Comparison of ENCODE assay signal across 25 cellular contexts in the genomic region with DNA sequence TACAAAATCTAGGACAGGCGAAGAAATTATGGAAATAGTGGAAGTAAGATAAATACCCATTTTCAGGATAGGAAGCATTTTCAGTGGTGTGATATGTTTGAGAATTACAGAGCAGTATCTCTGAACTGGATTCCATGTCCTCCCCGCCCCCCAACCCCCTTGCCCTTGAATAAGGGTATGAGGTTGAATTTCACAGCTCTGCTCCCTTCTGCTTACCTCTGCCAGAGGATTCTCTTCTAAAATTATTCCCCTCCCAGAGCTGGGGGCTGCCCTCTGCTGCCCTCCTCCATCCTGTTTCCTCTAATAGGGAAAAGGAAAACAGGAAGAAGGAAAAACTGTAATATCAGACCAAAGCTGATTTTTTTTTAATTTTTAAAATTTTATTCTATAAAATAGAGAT. TPM values are rescaled to one million over a fixed set of nuclear protein-coding genes. Genes with fewer than 3 reads are reported as not detected.
DNase-seq lines count a peak whose midpoint lies in the region; ATAC-seq lines count a peak whose summit lies in the region.
"Had no signal": no experiment of that assay in that cellular context is flagged by ENCODE, and none has a peak within 500 bp of the region (broad histone marks: within the 10 kb centered on the region; RNA-seq: fewer than 3 reads in every experiment).

No MANE protein-coding gene starts in this region.

- no peaks in the 10 kb centered on the region for H3K27me3 Mint-ChIP-seq in T-helper 17 cell
- H3K27me3 Mint-ChIP-seq in dendritic cell treated with granulocyte-macrophage colony-stimulating factor and Interleukin-4, amounts not matched to agents 40 ng/mL and 50 ng/mL, for 4 days: no peaks in the 10 kb centered on the region
- H3K27me3 Mint-ChIP-seq in stimulated activated naive B cell treated with anti-CD40 and anti-IgM and Interleukin-4, amounts not matched to agents 10 μg/mL and 1 μg/mL and 100 μg/mL, for 72 hours: no peaks in the 10 kb centered on the region

- H3K27ac ChIP-seq in skeletal muscle tissue (ENCODE audit: low read depth, low read length): peak overlapping the region; percentile 54
- H3K27ac ChIP-seq: brain microvascular endothelial cell, epithelial cell of prostate, lower lobe of right lung, SJCRH30 had no signal

- no peaks in the 10 kb centered on the region for H3K9me3 Mint-ChIP-seq in dendritic cell treated with granulocyte-macrophage colony-stimulating factor and Interleukin-4, amounts not matched to agents 40 ng/mL and 50 ng/mL, for 4 days
- H3K9me3 Mint-ChIP-seq in stimulated activated naive B cell treated with anti-CD40 and anti-IgM and Interleukin-4, amounts not matched to agents 10 μg/mL and 1 μg/mL and 100 μg/mL, for 72 hours: peaks cover 0 to 1% of the 10 kb centered on the region in 2 donors

- intact Hi-C loops in Right ventricle myocardium superior (cut with DNase I): loop anchor here (5.0 kb wide), 1 partner anchor 301 kb away; no protein-coding TSS in a partner anchor
- intact Hi-C loops in cardiac septum (cut with DNase I): loop anchor here (5.0 kb wide), 1 partner anchor 109 kb away; no protein-coding TSS in a partner anchor
- intact Hi-C loops in dendritic cell treated with granulocyte-macrophage colony-stimulating factor and Interleukin-4, amounts not matched to agents 40 ng/mL and 50 ng/mL, for 4 days (cut with micrococcal nuclease): loop anchor here (10.0 kb wide), 1 partner anchor 304 kb away; no protein-coding TSS in a partner anchor

- peak overlapping the region; percentile 30 for H3K27ac Mint-ChIP-seq in T-helper 17 cell
- peak overlapping the region; percentile 86 for H3K27ac Mint-ChIP-seq in dendritic cell treated with granulocyte-macrophage colony-stimulating factor and Interleukin-4, amounts not matched to agents 40 ng/mL and 50 ng/mL, for 4 days
- H3K27ac Mint-ChIP-seq in stimulated activated naive B cell treated with anti-CD40 and anti-IgM and Interleukin-4, amounts not matched to agents 10 μg/mL and 1 μg/mL and 100 μg/mL, for 72 hours: no peak overlapping the region

- H3K4me1 Mint-ChIP-seq in T-helper 17 cell: peaks cover 36% of the 10 kb centered on the region
- H3K4me1 Mint-ChIP-seq in dendritic cell treated with granulocyte-macrophage colony-stimulating factor and Interleukin-4, amounts not matched to agents 40 ng/mL and 50 ng/mL, for 4 days (ENCODE audit: low read depth): peaks cover 82% of the 10 kb centered on the region
- peaks cover 18 to 37% of the 10 kb centered on the region in 2 donors for H3K4me1 Mint-ChIP-seq in stimulated activated naive B cell treated with anti-CD40 and anti-IgM and Interleukin-4, amounts not matched to agents 10 μg/mL and 1 μg/mL and 100 μg/mL, for 72 hours

- H3K4me3 ChIP-seq in skeletal muscle tissue (ENCODE audit: low read length in 3 of 3): no peak overlapping the region
- H3K4me3 ChIP-seq: lower lobe of right lung, SJCRH30 had no signal

- peak overlapping the region; percentile 4 for H3K4me3 Mint-ChIP-seq in T-helper 17 cell
- no peak overlapping the region for H3K4me3 Mint-ChIP-seq in dendritic cell treated with granulocyte-macrophage colony-stimulating factor and Interleukin-4, amounts not matched to agents 40 ng/mL and 50 ng/mL, for 4 days
- H3K4me3 Mint-ChIP-seq in stimulated activated naive B cell treated with anti-CD40 and anti-IgM and Interleukin-4, amounts not matched to agents 10 μg/mL and 1 μg/mL and 100 μg/mL, for 72 hours: no peak overlapping the region

- H3K9ac ChIP-seq in skeletal muscle tissue (ENCODE audit: low read depth in 1 of 3, low read length in 3 of 3): peak overlapping the region in 2 of 3 donors; percentile 29 to 57

- DNase-seq in Right ventricle myocardium superior (no peak), cardiac septum (ENCODE audit: low spot score) (no peak), T-helper 17 cell (no peak)
- no peak for DNase-seq in stimulated activated naive B cell treated with anti-CD40 and anti-IgM and Interleukin-4, amounts not matched to agents 10 μg/mL and 1 μg/mL and 100 μg/mL, for 72 hours
- DNase-seq in activated CD4-positive, CD25-positive, alpha-beta regulatory T cell treated with anti-CD3 and anti-CD28 coated beads, Interleukin-2, amount 50 U/mL, for 72 hours: no peak
- DNase-seq: activated CD4-positive, alpha-beta T cell treated with anti-CD3 and anti-CD28 coated beads for 1 hour; activated gamma-delta T cell treated with Interleukin-2 at 50 U/mL for 16 hours; brain microvascular endothelial cell; C1 segment of cervical spinal cord; kidney; lower lobe of right lung; NCI-H1105; NCI-H2081; NCI-H345; NCI-H748 treated with DMSO at 0.1 percent for 48 hours; SJCRH30; stimulated activated CD4-positive, alpha-beta T cell treated with anti-CD3 and anti-CD28 coated beads, Interleukin-4, amount 100 ng/mL, for 4 hours; stimulated activated naive CD4-positive, alpha-beta T cell treated with Interleukin-2 at 50 U/mL for 16 hours had no signal

- H3K27me3 ChIP-seq in skeletal muscle tissue (ENCODE audit: control insufficient read depth in 3 of 3, insufficient read depth in 3 of 3, low read length in 3 of 3): no peaks in the 10 kb centered on the region
- H3K27me3 ChIP-seq: brain microvascular endothelial cell, SJCRH30 had no signal

- H3K9me3 ChIP-seq in T-helper 17 cell (ENCODE audit: control insufficient read depth, low read length, poor library complexity, severe bottlenecking) (no peaks in the 10 kb centered on the region), skeletal muscle tissue (ENCODE audit: control insufficient read depth in 3 of 3, low read length in 3 of 3) (no peaks in the 10 kb centered on the region)
- H3K9me3 ChIP-seq: lower lobe of right lung, SJCRH30 had no signal

- peak; percentile 40 for ATAC-seq in Right ventricle myocardium superior (ENCODE audit: poor library complexity)
- ATAC-seq in T-helper 17 cell: no peak
- no peak for ATAC-seq in stimulated activated naive B cell treated with anti-CD40 and anti-IgM and Interleukin-4, amounts not matched to agents 10 μg/mL and 1 μg/mL and 100 μg/mL, for 72 hours (replicated peaks)
- ATAC-seq: HCT116, lower lobe of right lung, sciatic nerve had no signal

- H3K36me3 Mint-ChIP-seq in T-helper 17 cell (ENCODE audit: low read depth): peaks cover 14% of the 10 kb centered on the region
- peaks cover 49% of the 10 kb centered on the region for H3K36me3 Mint-ChIP-seq in dendritic cell treated with granulocyte-macrophage colony-stimulating factor and Interleukin-4, amounts not matched to agents 40 ng/mL and 50 ng/mL, for 4 days (ENCODE audit: low read depth)
- H3K36me3 Mint-ChIP-seq in stimulated activated naive B cell treated with anti-CD40 and anti-IgM and Interleukin-4, amounts not matched to agents 10 μg/mL and 1 μg/mL and 100 μg/mL, for 72 hours: peaks cover 56% of the 10 kb centered on the region in 2 donors

- peaks cover 9 to 11% (median 11%) of the 10 kb centered on the region in 3 donors for H3K4me1 ChIP-seq in skeletal muscle tissue (ENCODE audit: control insufficient read depth in 3 of 3, insufficient read depth in 3 of 3, low read length in 3 of 3)
- H3K4me1 ChIP-seq: lower lobe of right lung, SJCRH30 had no signal

- H3K36me3 ChIP-seq in skeletal muscle tissue (ENCODE audit: control insufficient read depth in 3 of 3, insufficient read depth in 3 of 3, low read length in 3 of 3): peaks cover 23 to 35% (median 32%) of the 10 kb centered on the region in 3 donors

RNA-seq across cellular contexts. Expression of a gene that starts 7.3 kb away (rescaled TPM):
- total RNA-seq in Right ventricle myocardium superior: 0.08 TPM
- not detected for total RNA-seq in cardiac septum
- total RNA-seq in T-helper 17 cell: not detected
- total RNA-seq in skeletal muscle tissue: 4.7 TPM
- total RNA-seq: lower lobe of right lung, M059J, sciatic nerve, SJCRH30, temporal lobe had no signal

RNA-seq across cellular contexts. Expression of a gene that starts 20.5 kb away (rescaled TPM):
- total RNA-seq in Right ventricle myocardium superior (11.1 TPM), cardiac septum (12.6 TPM), T-helper 17 cell (10 to 100 TPM; 49.3 to 52.5 TPM), skeletal muscle tissue (9.4 TPM)

RNA-seq across cellular contexts. Expression of a gene that starts 23.9 kb away (rescaled TPM):
- total RNA-seq in Right ventricle myocardium superior (16.1 TPM), cardiac septum (6.9 TPM), T-helper 17 cell (under 1 TPM; 0.77 to 0.86 TPM), skeletal muscle tissue (1.0 TPM)
- total RNA-seq: temporal lobe had no signal

RNA-seq across cellular contexts. Expression of a gene that starts 45.4 kb away (rescaled TPM):
- total RNA-seq in Right ventricle myocardium superior (276 TPM), cardiac septum (208 TPM), T-helper 17 cell (100 to 1,000 TPM; 428 to 433 TPM), skeletal muscle tissue (61.6 TPM)

RNA-seq across cellular contexts. Expression of a gene that starts 53.9 kb away (rescaled TPM):
- total RNA-seq in Right ventricle myocardium superior (0.59 TPM), cardiac septum (0.19 TPM), T-helper 17 cell (under 1 TPM; 0.23 to 0.42 TPM), skeletal muscle tissue (1.0 TPM)
